1 cellular context compared by ENCODE assay signal in the genomic region with DNA sequence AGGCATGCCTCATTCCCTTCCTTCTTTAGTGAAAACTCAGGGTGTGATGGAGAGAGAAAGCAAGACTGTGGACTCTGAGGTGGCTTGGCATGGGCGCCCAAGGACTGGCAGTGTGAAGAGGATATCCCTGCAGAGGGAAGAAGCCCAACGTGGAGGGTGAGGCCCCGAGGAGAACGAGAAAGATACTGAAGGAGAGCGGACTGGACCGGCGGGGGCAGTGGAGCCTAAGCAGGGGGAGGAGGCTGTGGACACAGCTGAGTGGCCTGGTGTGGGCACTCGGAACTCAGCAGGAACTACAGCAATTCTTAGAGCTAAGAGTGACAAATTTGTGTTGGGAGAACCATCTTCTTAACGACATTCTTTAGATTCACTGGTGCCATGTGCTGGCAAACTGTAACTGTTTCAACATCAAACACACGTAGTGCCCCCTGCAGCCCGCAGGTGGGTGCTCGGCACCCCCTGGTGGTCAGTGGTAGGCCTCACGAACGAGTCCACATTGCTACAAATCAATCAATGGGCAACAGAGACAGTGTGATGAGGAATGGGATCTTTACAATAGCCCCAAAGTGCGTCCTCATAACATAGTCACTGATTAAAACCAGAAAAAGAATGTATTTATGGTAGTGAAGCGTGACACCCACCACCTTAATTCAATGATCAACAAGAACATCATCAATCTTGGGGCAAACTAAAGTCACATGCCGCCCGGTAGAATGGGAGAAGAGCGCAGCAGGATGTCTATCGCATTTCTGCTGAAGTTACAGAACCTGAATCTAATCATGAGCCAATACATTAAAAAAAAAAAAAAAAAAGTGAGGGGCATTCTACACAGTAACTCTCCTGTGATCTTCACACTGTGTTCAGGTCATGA.
A peak's percentile ranks its signal among the peaks of the same experiment; 100 is the strongest.
TF ChIP-seq lines count a peak whose summit lies in the region.

No MANE protein-coding gene starts in this region.

TF ChIP-seq in GM12878, 131 proteins besides CTCF, POLR2A, EP300 and RAD21:
- TF ChIP-seq MYC (IDR thresholded peaks at IDR 0.05; ENCODE audit: insufficient read depth, insufficient read length, insufficient replicate concordance, low read length, severe bottlenecking), result no peak
- TF ChIP-seq SMC3 (IDR thresholded peaks at IDR 0.05; ENCODE audit: borderline replicate concordance, low read length), result peak; percentile 75
